In genomic region chr5:60522299-60522915, GRCh38 we compare ENCODE assay signal across 11 cellular contexts.
A peak's percentile ranks its signal among the peaks of the same experiment; 100 is the strongest.
DNase-seq lines count a peak whose midpoint lies in the region; ATAC-seq and TF ChIP-seq lines count a peak whose summit lies in the region.
"Had no signal": no experiment of that assay in that cellular context is flagged by ENCODE, and none has a peak within 500 bp of the region (broad histone marks: within the 10 kb centered on the region; RNA-seq: fewer than 3 reads in every experiment).

No MANE protein-coding gene starts in this region.

- H3K4me3 ChIP-seq in GM12864 (ENCODE audit: low read depth, low read length) = peak overlapping the region; percentile 63
- H3K4me3 ChIP-seq in fibroblast of pulmonary artery (replicated peaks; ENCODE audit: low read depth, low read length) = no peak overlapping the region
- H3K4me3 ChIP-seq: left lung had no signal

- ATAC-seq in GM21381 (IDR thresholded peaks at IDR 0.05; ENCODE audit: unreplicated experiment) = peak; percentile 65
- ATAC-seq in HG03432 (IDR thresholded peaks at IDR 0.05; ENCODE audit: unreplicated experiment) = peak; percentile 91
- ATAC-seq: left lung had no signal

- peak; percentile 68 for DNase-seq in GM12864 (ENCODE audit: low read depth)
- peak; percentile 58 for DNase-seq in fibroblast of pulmonary artery (ENCODE audit: low read depth)
- no peak for DNase-seq in NCI-H510A (lab: John Stamatoyannopoulos, UW)
- DNase-seq in AG08395 (ENCODE audit: low spot score) = no peak
- DNase-seq in C1 segment of cervical spinal cord (lab: John Stamatoyannopoulos, UW) = no peak
- no peak for DNase-seq in DMS 273 treated with DMSO at 0.1 percent for 48 hours (lab: John Stamatoyannopoulos, UW)
- DNase-seq: activated naive CD4-positive, alpha-beta T cell treated with anti-CD3 and anti-CD28 coated beads, Interleukin-2, amount 50 U/mL, for 16 hours; left lung; NCI-H774 had no signal

- TF ChIP-seq CTCF in GM12864 (IDR thresholded peaks at IDR 0.05; ENCODE audit: low read depth, low read length, missing control alignments) (no peak), fibroblast of pulmonary artery (IDR thresholded peaks at IDR 0.05; ENCODE audit: low read length, missing control alignments) (no peak)

Comparison
In these comparisons a context has a peak if more than half of its experiments do, and no peak if none do; other contexts are left out.
1. DNase-seq: peak in GM12864 (single experiment) and fibroblast of pulmonary artery (single experiment); none in NCI-H510A (single experiment), AG08395 (single experiment), C1 segment of cervical spinal cord (0 of 14) and DMS 273 treated with DMSO at 0.1 percent for 48 hours (single experiment).